In the genomic region with DNA sequence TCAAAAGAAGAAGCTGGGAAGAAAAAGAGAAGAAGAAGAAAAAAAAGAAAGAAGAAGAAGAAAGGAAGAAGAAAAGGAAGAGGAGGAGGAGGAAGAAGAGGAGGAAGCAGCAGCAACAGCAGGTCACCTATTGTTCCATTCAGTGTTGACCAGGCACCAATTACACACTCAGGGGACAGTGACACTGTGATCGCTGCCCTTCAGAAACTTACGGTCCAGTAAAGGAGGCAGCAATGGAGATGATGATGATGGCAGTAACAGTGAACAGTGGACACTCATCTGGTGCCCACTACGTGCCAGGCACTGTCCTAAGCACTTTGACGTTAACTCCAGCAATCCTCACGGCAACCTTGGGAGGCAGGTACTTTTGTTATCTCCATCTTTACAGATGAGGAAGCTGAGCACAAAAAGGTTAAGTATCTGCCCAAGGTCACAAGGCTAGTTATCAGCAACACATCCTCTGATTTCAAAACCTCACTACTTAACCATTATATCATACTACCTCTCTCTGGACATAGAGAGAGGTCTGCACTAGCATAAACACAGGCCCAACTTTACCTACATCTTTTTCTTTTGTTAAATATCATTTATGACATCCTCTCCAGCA, we compare ENCODE assay signal across 20 cellular contexts.
A peak's percentile ranks its signal among the peaks of the same experiment; 100 is the strongest.
DNase-seq lines count a peak whose midpoint lies in the region; ATAC-seq, FAIRE-seq and TF ChIP-seq lines count a peak whose summit lies in the region.
"Had no signal": no experiment of that assay in that cellular context is flagged by ENCODE, and none has a peak within 500 bp of the region (broad histone marks: within the 10 kb centered on the region; RNA-seq: fewer than 3 reads in every experiment).

No MANE protein-coding gene starts in this region.

- ATAC-seq in K562, result no peak
- ATAC-seq in sciatic nerve, result no peak
- ATAC-seq: GM12878, GM23338, HCT116 had no signal

- H3K27me3 ChIP-seq in CD4-positive, alpha-beta memory T cell (ENCODE audit: insufficient read depth, low read length), result no peaks in the 10 kb centered on the region
- no peaks in the 10 kb centered on the region for H3K27me3 ChIP-seq in K562 (ENCODE audit: control insufficient read depth in 2 of 2, insufficient read depth in 2 of 2, low read length in 2 of 2)
- no peaks in the 10 kb centered on the region for H3K27me3 ChIP-seq in liver (ENCODE audit: control insufficient read depth in 4 of 4, insufficient read depth in 4 of 4, low read length in 3 of 4)
- H3K27me3 ChIP-seq: MG63 had no signal

- H3K79me2 ChIP-seq in K562 (ENCODE audit: control insufficient read depth, insufficient read depth, low read length), result no peaks in the 10 kb centered on the region

- no peak overlapping the region for H3K27ac ChIP-seq in CD4-positive, alpha-beta memory T cell (ENCODE audit: low read depth, low read length)
- H3K27ac ChIP-seq in K562 (ENCODE audit: extremely low read depth, low read depth, low read length) (no peak overlapping the region), liver (ENCODE audit: low read depth in 1 of 2, low read length in 2 of 2) (peak overlapping the region; percentile 51 to 71), temporal lobe (ENCODE audit: low read depth, low read length) (peak overlapping the region; percentile 70)
- H3K27ac ChIP-seq: KMS-11 had no signal

- no TSS peak for BruUV-seq in K562 (replicated peaks; lab: Mats Ljungman, UMichigan)

- peaks cover 42 to 81% (median 51%) of the 10 kb centered on the region in 4 donors for H3K4me1 Mint-ChIP-seq in CD4-positive, alpha-beta memory T cell

- no peak overlapping the region for H3K4me2 ChIP-seq in K562 (ENCODE audit: insufficient read depth, low read length)
- H3K4me2 ChIP-seq: GM23338, KMS-11, SK-N-SH had no signal

- peaks cover 44% of the 10 kb centered on the region for H3K4me1 ChIP-seq in CD4-positive, alpha-beta memory T cell (ENCODE audit: insufficient read depth, low read length)
- H3K4me1 ChIP-seq in K562 (replicated peaks in 1 of 2; ENCODE audit: control insufficient read depth in 2 of 2, insufficient read depth in 2 of 2, low read length in 2 of 2) (peaks cover 10 to 12% of the 10 kb centered on the region in 2 experiments), liver (ENCODE audit: control insufficient read depth in 4 of 4, insufficient read depth in 4 of 4, low read length in 3 of 4) (peaks cover 23 to 57% (median 45%) of the 10 kb centered on the region in 4 donors)

- H3K9me3 ChIP-seq in CD4-positive, alpha-beta memory T cell (ENCODE audit: control insufficient read depth in 1 of 2, low read length in 2 of 2), result no peaks in the 10 kb centered on the region
- no peaks in the 10 kb centered on the region for H3K9me3 ChIP-seq in K562 (replicated peaks; ENCODE audit: control insufficient read depth, insufficient read depth, low read depth, low read length)
- H3K9me3 ChIP-seq in liver (ENCODE audit: control insufficient read depth in 4 of 4, low read length in 3 of 4), result no peaks in the 10 kb centered on the region
- H3K9me3 ChIP-seq: MG63, SK-N-SH had no signal

- in situ Hi-C loops in K562 (cut with MboI), result no loop called here

- H3K36me3 ChIP-seq in CD4-positive, alpha-beta memory T cell (ENCODE audit: insufficient read depth, low read length), result no peaks in the 10 kb centered on the region
- H3K36me3 ChIP-seq in K562 (ENCODE audit: control insufficient read depth, insufficient read depth, low read length), result no peaks in the 10 kb centered on the region
- H3K36me3 ChIP-seq in liver (ENCODE audit: control insufficient read depth in 4 of 4, insufficient read depth in 3 of 4, low read depth in 1 of 4, low read length in 3 of 4), result no peaks in the 10 kb centered on the region
- H3K36me3 ChIP-seq: MG63 had no signal

- H2AFZ ChIP-seq in K562 (ENCODE audit: low read depth, low read length), result no peak overlapping the region
- H2AFZ ChIP-seq: GM23338 had no signal

- no peak for TF ChIP-seq RAD21 in K562 (CRISPR knock-in tag; conservative IDR thresholded peaks at IDR 0.05 in 1 of 2, IDR thresholded peaks at IDR 0.05 in 1 of 2)
- no peak for TF ChIP-seq RAD21 in liver (IDR thresholded peaks at IDR 0.05)

- no peaks in the 10 kb centered on the region for H3K27me3 Mint-ChIP-seq in CD4-positive, alpha-beta memory T cell

- no peak for TF ChIP-seq CTCF in K562 (IDR thresholded peaks at IDR 0.05 in 2 of 3, conservative IDR thresholded peaks at IDR 0.05 in 1 of 3; ENCODE audit: insufficient read depth in 2 of 3, low read depth in 1 of 3, low read length in 3 of 3)
- no peak for TF ChIP-seq CTCF in liver (IDR thresholded peaks at IDR 0.05; ENCODE audit: low read depth, low read length, missing input control)

- WGBS in K562 (ENCODE audit: insufficient coverage, low coverage, missing lambda C conversion rate), result 51% methylated on average over 5 of the region's 5 CpGs
- WGBS in liver, result 77% methylated on average over 5 of the region's 5 CpGs

- intact Hi-C loops in CD4-positive, alpha-beta memory T cell (cut with micrococcal nuclease), result no loop called here
- intact Hi-C loops in K562 (cut with micrococcal nuclease), result no loop called here
- intact Hi-C loops in sciatic nerve (cut with DNase I), result no loop called here

- no peaks in the 10 kb centered on the region for H3K9me3 Mint-ChIP-seq in CD4-positive, alpha-beta memory T cell
- H3K9me3 Mint-ChIP-seq: GM23338 had no signal

- no peak overlapping the region for H3K4me3 ChIP-seq in CD4-positive, alpha-beta memory T cell (ENCODE audit: low read length in 2 of 2)
- H3K4me3 ChIP-seq in K562 (no peak overlapping the region), liver (ENCODE audit: low read depth in 1 of 3, low read length in 3 of 3) (no peak overlapping the region)
- H3K4me3 ChIP-seq: GM12878, GM23338, MG63 had no signal

- no peak overlapping the region for H3K9ac ChIP-seq in K562 (ENCODE audit: insufficient read depth in 1 of 2, low read depth in 2 of 2, low read length in 2 of 2)
- no peak overlapping the region for H3K9ac ChIP-seq in liver (ENCODE audit: low read depth in 1 of 2, low read length in 2 of 2)
- H3K9ac ChIP-seq: KMS-11, SK-N-SH had no signal

- no peak for TF ChIP-seq EP300 in K562 (IDR thresholded peaks at IDR 0.05; ENCODE audit: low read length)

- no peak for DNase-seq in CD4-positive, alpha-beta memory T cell
- DNase-seq in K562 (ENCODE audit: extremely low read depth in 1 of 4, low spot score in 3 of 4) (no peak), sciatic nerve (ENCODE audit: low spot score) (no peak), T-helper 2 cell (no peak), HK-2 (ENCODE audit: unreplicated experiment) (no peak)
- DNase-seq: DMS 273 treated with DMSO at 0.1 percent for 48 hours, GDM1, MG63, NCI-H1092 treated with DMSO at 0.1 percent for 48 hours, NCI-H2081 treated with DMSO at 0.1 percent for 48 hours, NCI-H510A, NCI-H774, Right ventricle myocardium superior, SK-N-SH had no signal

- peak overlapping the region; percentile 48 to 92 (median 79) for H3K27ac Mint-ChIP-seq in CD4-positive, alpha-beta memory T cell

- CTCF ChIA-PET in CD4-positive, alpha-beta memory T cell (lab: Charles Lee; ENCODE audit: partially characterized antibody), result no interaction called here
- CTCF ChIA-PET in K562 (lab: Yijun Ruan, JAX; ENCODE audit: low intra/inter-chr PET ratio), result interaction anchor here (0.6 kb wide), 1 partner anchor 87 kb away, joined by 3 read pairs; no protein-coding TSS in a partner anchor

- H3K36me3 Mint-ChIP-seq in CD4-positive, alpha-beta memory T cell, result no peaks in the 10 kb centered on the region

- POLR2A ChIA-PET in CD4-positive, alpha-beta memory T cell (lab: Charles Lee; ENCODE audit: partially characterized antibody), result no interaction called here
- POLR2A ChIA-PET in K562 (lab: Yijun Ruan, JAX), result interaction anchor here (2.8 kb wide), 1 partner anchor 18 kb away, joined by 17 read pairs; no protein-coding TSS in a partner anchor

- H3K4me3 Mint-ChIP-seq in CD4-positive, alpha-beta memory T cell, result no peak overlapping the region
- H3K4me3 Mint-ChIP-seq: GM23338 had no signal

- H3K9me1 ChIP-seq in K562 (ENCODE audit: control insufficient read depth, insufficient read depth, low read length), result no peaks in the 10 kb centered on the region

- H4K20me1 ChIP-seq in K562 (replicated peaks; ENCODE audit: control insufficient read depth, insufficient read depth, low read length), result no peaks in the 10 kb centered on the region

- FAIRE-seq in K562 (lab: Jason Lieb, UNC), result no peak
- FAIRE-seq: GM12878 had no signal

- TF ChIP-seq POLR2A in K562 (conservative IDR thresholded peaks at IDR 0.05), result no peak

TF ChIP-seq in K562, 482 proteins besides CTCF, POLR2A, EP300 and RAD21 (continues in another document):
- TF ChIP-seq, protein P1, sequence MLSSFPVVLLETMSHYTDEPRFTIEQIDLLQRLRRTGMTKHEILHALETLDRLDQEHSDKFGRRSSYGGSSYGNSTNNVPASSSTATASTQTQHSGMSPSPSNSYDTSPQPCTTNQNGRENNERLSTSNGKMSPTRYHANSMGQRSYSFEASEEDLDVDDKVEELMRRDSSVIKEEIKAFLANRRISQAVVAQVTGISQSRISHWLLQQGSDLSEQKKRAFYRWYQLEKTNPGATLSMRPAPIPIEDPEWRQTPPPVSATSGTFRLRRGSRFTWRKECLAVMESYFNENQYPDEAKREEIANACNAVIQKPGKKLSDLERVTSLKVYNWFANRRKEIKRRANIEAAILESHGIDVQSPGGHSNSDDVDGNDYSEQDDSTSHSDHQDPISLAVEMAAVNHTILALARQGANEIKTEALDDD (IDR thresholded peaks at IDR 0.05), result peak; percentile 15; the same call in 1 of the 2 replicates
- TF ChIP-seq RCOR1 (IDR thresholded peaks at IDR 0.05; ENCODE audit: borderline replicate concordance in 1 of 2, low read depth in 2 of 2, low read length in 2 of 2) (peak in 1 of 2 experiments; percentile 27; a peak in 1 of 4 replicates), KDM1A (IDR thresholded peaks at IDR 0.05) (peak; percentile 22 to 23; a peak in 1 of 4 replicates), PPARD (CRISPR knock-in tag; IDR thresholded peaks at IDR 0.05) (no peak), TBL1XR1 (IDR thresholded peaks at IDR 0.05; ENCODE audit: low read length in 2 of 2) (no peak)

TF ChIP-seq in liver, 16 proteins besides CTCF, POLR2A, EP300 and RAD21 (continues in another document):
- TF ChIP-seq, protein P2, sequence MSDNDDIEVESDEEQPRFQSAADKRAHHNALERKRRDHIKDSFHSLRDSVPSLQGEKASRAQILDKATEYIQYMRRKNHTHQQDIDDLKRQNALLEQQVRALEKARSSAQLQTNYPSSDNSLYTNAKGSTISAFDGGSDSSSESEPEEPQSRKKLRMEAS (IDR thresholded peaks at IDR 0.05), result no peak

Comparison
In these comparisons a context has a peak if more than half of its experiments do, and no peak if none do; other contexts are left out.
1. H3K27ac ChIP-seq: peak in liver (2 of 2) and temporal lobe (single experiment); none in CD4-positive, alpha-beta memory T cell (single experiment) and K562 (single experiment).